18 cellular contexts compared by ENCODE assay signal in genomic region chr21:42860345-42860744, GRCh38.
"Had no signal": no experiment of that assay in that cellular context is flagged by ENCODE, and none has a peak within 500 bp of the region (broad histone marks: within the 10 kb centered on the region; RNA-seq: fewer than 3 reads in every experiment).

No MANE protein-coding gene starts in this region.

- H3K9me3 Mint-ChIP-seq: dendritic cell treated with granulocyte-macrophage colony-stimulating factor and Interleukin-4, amounts not matched to agents 40 ng/mL and 50 ng/mL, for 4 days; effector memory CD8-positive, alpha-beta T cell; naive thymus-derived CD4-positive, alpha-beta T cell had no signal

- H3K27me3 ChIP-seq: esophagus squamous epithelium, heart left ventricle, stomach, transverse colon had no signal

- DNase-seq: effector memory CD8-positive, alpha-beta T cell; esophagus squamous epithelium; foreskin fibroblast; heart left ventricle; hippocampal formation; kidney glomerular epithelial cell; mammary epithelial cell; naive thymus-derived CD4-positive, alpha-beta T cell; stimulated activated CD4-positive, alpha-beta T cell treated with anti-CD3 and anti-CD28 coated beads, Interleukin-2, amount 100 ng/mL, for 24 hours; stimulated activated CD4-positive, alpha-beta T cell treated with anti-CD3 and anti-CD28 coated beads, Interleukin-4, amount 100 ng/mL, for 4 hours; stimulated activated naive CD4-positive, alpha-beta T cell; stomach; substantia nigra; transverse colon had no signal

- H3K4me3 Mint-ChIP-seq: dendritic cell treated with granulocyte-macrophage colony-stimulating factor and Interleukin-4, amounts not matched to agents 40 ng/mL and 50 ng/mL, for 4 days; effector memory CD8-positive, alpha-beta T cell; naive thymus-derived CD4-positive, alpha-beta T cell had no signal

- H3K27ac ChIP-seq: esophagus squamous epithelium, heart left ventricle, skin epidermis, stomach, thoracic aorta, transverse colon had no signal

- H3K9me3 ChIP-seq: esophagus squamous epithelium, heart left ventricle, stomach, thoracic aorta, transverse colon had no signal

- H3K4me1 ChIP-seq: transverse colon had no signal

- ATAC-seq: effector memory CD8-positive, alpha-beta T cell; heart left ventricle; naive thymus-derived CD4-positive, alpha-beta T cell; sciatic nerve had no signal

- H3K4me3 ChIP-seq: esophagus squamous epithelium, heart left ventricle, skin epidermis, stomach, thoracic aorta, transverse colon had no signal

- H3K27me3 Mint-ChIP-seq: dendritic cell treated with granulocyte-macrophage colony-stimulating factor and Interleukin-4, amounts not matched to agents 40 ng/mL and 50 ng/mL, for 4 days; effector memory CD8-positive, alpha-beta T cell; naive thymus-derived CD4-positive, alpha-beta T cell had no signal

- H3K27ac Mint-ChIP-seq: dendritic cell treated with granulocyte-macrophage colony-stimulating factor and Interleukin-4, amounts not matched to agents 40 ng/mL and 50 ng/mL, for 4 days; effector memory CD8-positive, alpha-beta T cell; naive thymus-derived CD4-positive, alpha-beta T cell had no signal
